9 cellular contexts compared by ENCODE assay signal in genomic region chr20:48208176-48208575, GRCh38.
"Had no signal": no experiment of that assay in that cellular context is flagged by ENCODE, and none has a peak within 500 bp of the region (broad histone marks: within the 10 kb centered on the region; RNA-seq: fewer than 3 reads in every experiment).

No MANE protein-coding gene starts in this region.

- H3K9ac ChIP-seq: GM23248 had no signal

- H3K36me3 ChIP-seq: HAP-1 had no signal

- FAIRE-seq: K562 had no signal

- H3K4me1 ChIP-seq: HAP-1 had no signal

- H3K4me3 ChIP-seq: GM23248, HAP-1, K562 had no signal

- ATAC-seq: HCT116, K562 had no signal

- DNase-seq: GM23248, GOT3, H7, HFFc6, IMR-90 had no signal

- H3K27ac ChIP-seq: GM23248, HL-60 had no signal
